Comparison of ENCODE assay signal across 8 cellular contexts in the genomic region with DNA sequence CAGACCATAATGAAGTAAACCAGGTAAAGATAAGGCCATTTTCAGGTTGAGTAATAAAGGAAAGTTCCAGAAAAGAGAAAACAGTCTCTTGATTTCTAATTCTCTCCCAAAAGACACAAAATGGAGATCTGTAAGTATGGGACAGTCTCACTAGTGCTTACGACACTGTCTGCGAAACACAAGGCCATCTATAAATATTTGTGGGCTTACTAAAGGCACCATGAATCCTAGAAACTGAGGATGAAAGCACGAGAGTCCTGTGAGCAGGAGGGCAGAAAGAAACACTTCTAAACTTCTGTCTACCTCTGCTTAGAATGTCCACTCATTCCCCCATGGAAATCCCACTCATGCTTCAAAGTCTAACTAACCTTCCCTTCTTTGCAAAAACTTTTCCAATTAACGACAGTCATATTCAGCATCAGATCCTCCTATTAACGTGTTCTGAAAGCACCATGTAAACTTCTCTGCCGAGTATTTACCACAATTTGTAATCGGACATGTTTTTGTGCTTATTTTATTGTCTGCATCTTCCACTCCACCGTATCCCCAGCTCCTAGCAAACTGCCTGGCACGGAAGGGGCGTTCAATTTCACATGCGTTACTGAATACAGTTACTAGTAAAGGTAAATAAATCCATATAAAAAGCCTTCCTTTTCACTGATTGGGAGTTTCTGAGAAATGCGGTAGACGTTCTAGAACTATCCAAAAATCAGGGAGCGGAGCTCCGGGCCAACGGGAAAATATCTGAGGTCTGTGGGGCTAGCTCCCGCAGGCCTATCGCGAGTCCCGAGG. TPM values are rescaled to one million over a fixed set of nuclear protein-coding genes. Genes with fewer than 3 reads are reported as not detected.
DNase-seq lines count a peak whose midpoint lies in the region; ATAC-seq and TF ChIP-seq lines count a peak whose summit lies in the region.

No MANE protein-coding gene starts in this region.

- no peaks in the 10 kb centered on the region for H3F3A ChIP-seq in OCI-LY1 (ENCODE audit: insufficient read depth, low read length)

- H3K4me3 ChIP-seq in AG04450 (ENCODE audit: low read depth, low read length) (peak overlapping the region; percentile 72), OCI-LY1 (ENCODE audit: low read depth, low read length, poor library complexity, severe bottlenecking) (peak overlapping the region; percentile 97), fibroblast of mammary gland (ENCODE audit: control insufficient read depth, low read depth, low read length) (peak overlapping the region; percentile 61), skeletal muscle satellite cell (ENCODE audit: low read length) (peak overlapping the region; percentile 84)

- H3K27me3 ChIP-seq in AG04450 (ENCODE audit: control insufficient read depth, insufficient read depth, low read length), result no peaks in the 10 kb centered on the region
- no peaks in the 10 kb centered on the region for H3K27me3 ChIP-seq in OCI-LY1 (ENCODE audit: insufficient read depth, low read length)
- peaks cover 4% of the 10 kb centered on the region for H3K27me3 ChIP-seq in skeletal muscle satellite cell (ENCODE audit: control insufficient read depth, insufficient read depth, low read length)

- H3K9me2 ChIP-seq in OCI-LY1 (ENCODE audit: low read depth, low read length), result no peaks in the 10 kb centered on the region

- POLR2A ChIA-PET in AG04450 (lab: Yijun Ruan, JAX), result no interaction called here

- no peak for TF ChIP-seq CTCF in AG04450 (IDR thresholded peaks at IDR 0.05; ENCODE audit: low read depth, low read length)
- TF ChIP-seq CTCF in OCI-LY1 (IDR thresholded peaks at IDR 0.05; ENCODE audit: low read length), result no peak
- TF ChIP-seq CTCF in fibroblast of mammary gland (conservative IDR thresholded peaks at IDR 0.05; ENCODE audit: control insufficient read depth, insufficient read depth, low read depth, low read length), result no peak

- H3K27ac ChIP-seq in AG04450 (ENCODE audit: low read depth, low read length), result peak overlapping the region; percentile 87
- peak overlapping the region; percentile 24 for H3K27ac ChIP-seq in OCI-LY1 (ENCODE audit: low read depth, low read length, poor library complexity, severe bottlenecking)

- H4K20me1 ChIP-seq in OCI-LY1 (ENCODE audit: insufficient read depth, low read length), result no peaks in the 10 kb centered on the region

- H3K79me2 ChIP-seq in OCI-LY1 (ENCODE audit: insufficient read depth, low read length), result peaks cover 11% of the 10 kb centered on the region

- DNase-seq in AG04450 (ENCODE audit: low read depth, low spot score) (no peak), fibroblast of mammary gland (ENCODE audit: low read depth) (peak; percentile 51), ecto neural progenitor cell (ENCODE audit: low spot score) (no peak)
- DNase-seq in stimulated activated CD4-positive, alpha-beta T cell treated with anti-CD3 and anti-CD28 coated beads, Interleukin-12 subunit alpha, Interleukin-12 subunit beta, amount 100 ng/mL, for 4 hours, result no peak

- peak; percentile 1 for ATAC-seq in GM19397 (IDR thresholded peaks at IDR 0.05; ENCODE audit: unreplicated experiment)
- no peak for ATAC-seq in GM18861 (IDR thresholded peaks at IDR 0.05; ENCODE audit: unreplicated experiment)

- peaks cover 6% of the 10 kb centered on the region for H3K36me3 ChIP-seq in OCI-LY1 (ENCODE audit: insufficient read depth, low read length)
- no peaks in the 10 kb centered on the region for H3K36me3 ChIP-seq in skeletal muscle satellite cell (ENCODE audit: insufficient read depth, low read length)

- peaks cover 14% of the 10 kb centered on the region for H3K4me1 ChIP-seq in OCI-LY1 (ENCODE audit: insufficient read depth, low read length, severe bottlenecking)
- no peaks in the 10 kb centered on the region for H3K4me1 ChIP-seq in skeletal muscle satellite cell (ENCODE audit: control insufficient read depth, insufficient read depth, low read length)

- peak overlapping the region; percentile 92 for H3K9ac ChIP-seq in OCI-LY1 (ENCODE audit: low read length)
- H3K9ac ChIP-seq in skeletal muscle satellite cell (ENCODE audit: low read depth, low read length), result peak overlapping the region; percentile 94

- CTCF ChIA-PET in AG04450 (lab: Charles Lee), result no interaction called here

- no peak overlapping the region for H2AFZ ChIP-seq in OCI-LY1 (ENCODE audit: low read length)

- H3K9me3 ChIP-seq in AG04450 (ENCODE audit: control insufficient read depth, insufficient read depth, low read length) (no peaks in the 10 kb centered on the region), OCI-LY1 (ENCODE audit: low read length) (no peaks in the 10 kb centered on the region), skeletal muscle satellite cell (replicated peaks; ENCODE audit: low read length) (no peaks in the 10 kb centered on the region)

- H3K4me2 ChIP-seq in OCI-LY1 (ENCODE audit: low read length) (peak overlapping the region; percentile 89), skeletal muscle satellite cell (ENCODE audit: low read length) (peak overlapping the region; percentile 67)

RNA-seq across cellular contexts. Expression of a gene that starts 0.7 kb away (rescaled TPM):
- polyA plus RNA-seq in AG04450 (2011; rRNA removed), result 85.3 and 118 TPM in 2 replicates
- polyA minus RNA-seq in AG04450 (2011; rRNA and poly(A)+ RNA removed), result 26.3 and 32.2 TPM in 2 replicates
- total RNA-seq in skeletal muscle satellite cell (2012; rRNA removed), result 61.6 and 66.2 TPM in 2 replicates

RNA-seq across cellular contexts. Expression of a gene that starts 0.9 kb away (rescaled TPM):
- 10.7 and 13.3 TPM in 2 replicates for polyA plus RNA-seq in AG04450 (2011; rRNA removed)
- 5.5 and 6.6 TPM in 2 replicates for polyA minus RNA-seq in AG04450 (2011; rRNA and poly(A)+ RNA removed)
- total RNA-seq in skeletal muscle satellite cell (2012; rRNA removed), result 9.8 and 11.2 TPM in 2 replicates

RNA-seq across cellular contexts. Expression of a gene that starts 45.8 kb away (rescaled TPM):
- 0.10 and 0.22 TPM in 2 replicates for polyA plus RNA-seq in AG04450 (2011; rRNA removed)
- polyA minus RNA-seq in AG04450 (2011; rRNA and poly(A)+ RNA removed), result 0.09 and 1.5 TPM in 2 replicates
- 0.44 TPM in 1 of 2 replicates, not detected in the other for total RNA-seq in skeletal muscle satellite cell (2012; rRNA removed)
